ENCODE assay signal across 9 cellular contexts in the genomic region with DNA sequence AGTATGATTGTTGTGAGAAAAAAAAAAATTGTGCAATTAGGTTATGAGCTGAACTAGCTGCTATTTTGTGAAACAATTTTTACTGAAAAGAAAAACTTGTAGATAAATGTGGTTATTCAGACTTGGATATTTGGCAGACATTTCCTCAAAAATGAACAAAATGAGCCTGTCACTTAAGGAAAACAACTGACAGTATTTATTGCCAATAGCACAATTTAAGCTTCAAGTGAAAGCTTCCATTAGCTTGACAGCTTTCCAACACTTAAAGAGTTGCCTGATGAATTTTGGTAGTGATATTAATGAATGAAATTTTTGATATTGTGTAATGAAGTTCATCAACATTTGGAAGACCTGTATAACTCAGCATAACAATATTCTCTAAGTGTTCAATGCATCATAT.
"Had no signal": no experiment of that assay in that cellular context is flagged by ENCODE, and none has a peak within 500 bp of the region (broad histone marks: within the 10 kb centered on the region; RNA-seq: fewer than 3 reads in every experiment).

No MANE protein-coding gene starts in this region.

- DNase-seq: H9, HCEC 1CT, Karpas-422, KBM-7 had no signal

- H3K9me3 Mint-ChIP-seq: GM23338, H9, IgD-negative memory B cell had no signal

- H3K4me3 Mint-ChIP-seq: GM23338, H9, IgD-negative memory B cell had no signal

- FAIRE-seq: H1, H54, HepG2 had no signal

- H3K27ac Mint-ChIP-seq: GM23338, H9, IgD-negative memory B cell had no signal

- H3K4me1 Mint-ChIP-seq: GM23338 had no signal
